ENCODE assay signal across 1 cellular context in the genomic region with DNA sequence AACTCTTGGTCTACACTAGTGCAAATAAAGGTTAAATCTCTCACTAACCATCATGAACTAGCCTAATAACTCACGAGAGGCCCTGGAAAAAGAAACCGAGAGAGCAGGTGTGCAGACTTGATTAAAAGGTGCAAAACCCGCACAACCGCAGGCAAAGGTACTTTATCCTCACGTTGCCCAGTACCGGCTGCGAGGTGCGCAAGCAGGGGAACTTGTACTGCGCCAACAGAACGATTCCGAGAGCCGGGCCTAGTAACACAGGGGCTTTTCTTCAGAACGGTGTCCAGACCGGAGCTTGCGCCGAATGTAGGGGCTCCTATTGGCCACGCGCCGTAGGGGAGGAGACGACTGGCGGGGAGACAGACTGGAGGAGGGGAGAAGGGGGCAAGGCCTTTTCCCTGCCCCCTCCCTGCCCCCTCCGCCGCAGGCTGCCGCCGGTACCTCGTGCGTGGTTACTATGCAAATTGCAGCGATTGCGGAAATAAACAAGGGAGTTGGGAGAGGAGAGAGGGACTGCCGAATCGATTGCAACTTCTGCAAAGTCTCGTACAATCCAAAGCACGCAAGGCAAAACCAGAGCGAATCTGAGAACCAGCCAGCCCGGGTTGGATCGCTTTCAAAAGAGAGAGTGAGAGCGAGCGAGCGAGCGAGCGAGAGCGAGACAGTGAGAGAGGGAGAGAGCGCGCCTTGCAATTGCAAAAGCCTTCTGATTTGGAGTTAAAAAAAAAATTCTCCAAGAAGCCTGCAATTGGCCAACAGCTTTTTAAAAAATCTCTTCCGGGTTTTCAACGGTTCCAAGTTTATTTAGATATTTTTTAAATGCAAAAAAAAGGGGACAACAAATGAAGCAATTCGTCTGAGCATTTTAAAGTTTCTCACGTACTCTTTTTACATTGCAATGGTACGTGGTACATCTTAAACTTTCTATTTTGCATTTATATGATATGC.
A peak's percentile ranks its signal among the peaks of the same experiment; 100 is the strongest.
TF ChIP-seq lines count a peak whose summit lies in the region.

No MANE protein-coding gene starts in this region.

TF ChIP-seq in HEK293, 187 proteins besides CTCF, POLR2A, EP300 and RAD21 (continued from another document and continues in another):
- TF ChIP-seq, protein P1, sequence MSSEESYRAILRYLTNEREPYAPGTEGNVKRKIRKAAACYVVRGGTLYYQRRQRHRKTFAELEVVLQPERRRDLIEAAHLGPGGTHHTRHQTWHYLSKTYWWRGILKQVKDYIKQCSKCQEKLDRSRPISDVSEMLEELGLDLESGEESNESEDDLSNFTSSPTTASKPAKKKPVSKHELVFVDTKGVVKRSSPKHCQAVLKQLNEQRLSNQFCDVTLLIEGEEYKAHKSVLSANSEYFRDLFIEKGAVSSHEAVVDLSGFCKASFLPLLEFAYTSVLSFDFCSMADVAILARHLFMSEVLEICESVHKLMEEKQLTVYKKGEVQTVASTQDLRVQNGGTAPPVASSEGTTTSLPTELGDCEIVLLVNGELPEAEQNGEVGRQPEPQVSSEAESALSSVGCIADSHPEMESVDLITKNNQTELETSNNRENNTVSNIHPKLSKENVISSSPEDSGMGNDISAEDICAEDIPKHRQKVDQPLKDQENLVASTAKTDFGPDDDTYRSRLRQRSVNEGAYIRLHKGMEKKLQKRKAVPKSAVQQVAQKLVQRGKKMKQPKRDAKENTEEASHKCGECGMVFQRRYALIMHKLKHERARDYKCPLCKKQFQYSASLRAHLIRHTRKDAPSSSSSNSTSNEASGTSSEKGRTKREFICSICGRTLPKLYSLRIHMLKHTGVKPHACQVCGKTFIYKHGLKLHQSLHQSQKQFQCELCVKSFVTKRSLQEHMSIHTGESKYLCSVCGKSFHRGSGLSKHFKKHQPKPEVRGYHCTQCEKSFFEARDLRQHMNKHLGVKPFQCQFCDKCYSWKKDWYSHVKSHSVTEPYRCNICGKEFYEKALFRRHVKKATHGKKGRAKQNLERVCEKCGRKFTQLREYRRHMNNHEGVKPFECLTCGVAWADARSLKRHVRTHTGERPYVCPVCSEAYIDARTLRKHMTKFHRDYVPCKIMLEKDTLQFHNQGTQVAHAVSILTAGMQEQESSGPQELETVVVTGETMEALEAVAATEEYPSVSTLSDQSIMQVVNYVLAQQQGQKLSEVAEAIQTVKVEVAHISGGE (tag by site-specific recombination; conservative IDR thresholded peaks at IDR 0.05; ENCODE audit: low read depth) = peak; percentile 55
- no peak for TF ChIP-seq ZNF701 (tag by site-specific recombination; IDR thresholded peaks at IDR 0.05)
- peak; percentile 97 for TF ChIP-seq KLF10 (tag by site-specific recombination; IDR thresholded peaks at IDR 0.05)
- TF ChIP-seq ZNF239 (tag by site-specific recombination; IDR thresholded peaks at IDR 0.05) = no peak
- TF ChIP-seq ZNF169 (tag by site-specific recombination; IDR thresholded peaks at IDR 0.05) = no peak
- no peak for TF ChIP-seq ZSCAN16 (tag by site-specific recombination; IDR thresholded peaks at IDR 0.05)
- peak; percentile 78 for TF ChIP-seq IKZF3 (tag by site-specific recombination; IDR thresholded peaks at IDR 0.05)
- no peak for TF ChIP-seq ZNF248 (tag by site-specific recombination; IDR thresholded peaks at IDR 0.05)
- TF ChIP-seq ZBTB8A (tag by site-specific recombination; IDR thresholded peaks at IDR 0.05) = peak; percentile 46; the same call in 1 of the 2 replicates
- TF ChIP-seq ZNF664 (tag by site-specific recombination; IDR thresholded peaks at IDR 0.05) = peak; percentile 83
- TF ChIP-seq SP7 (tag by site-specific recombination; IDR thresholded peaks at IDR 0.05) = peak; percentile 77; the same call in 1 of the 2 replicates
- TF ChIP-seq, protein P2, sequence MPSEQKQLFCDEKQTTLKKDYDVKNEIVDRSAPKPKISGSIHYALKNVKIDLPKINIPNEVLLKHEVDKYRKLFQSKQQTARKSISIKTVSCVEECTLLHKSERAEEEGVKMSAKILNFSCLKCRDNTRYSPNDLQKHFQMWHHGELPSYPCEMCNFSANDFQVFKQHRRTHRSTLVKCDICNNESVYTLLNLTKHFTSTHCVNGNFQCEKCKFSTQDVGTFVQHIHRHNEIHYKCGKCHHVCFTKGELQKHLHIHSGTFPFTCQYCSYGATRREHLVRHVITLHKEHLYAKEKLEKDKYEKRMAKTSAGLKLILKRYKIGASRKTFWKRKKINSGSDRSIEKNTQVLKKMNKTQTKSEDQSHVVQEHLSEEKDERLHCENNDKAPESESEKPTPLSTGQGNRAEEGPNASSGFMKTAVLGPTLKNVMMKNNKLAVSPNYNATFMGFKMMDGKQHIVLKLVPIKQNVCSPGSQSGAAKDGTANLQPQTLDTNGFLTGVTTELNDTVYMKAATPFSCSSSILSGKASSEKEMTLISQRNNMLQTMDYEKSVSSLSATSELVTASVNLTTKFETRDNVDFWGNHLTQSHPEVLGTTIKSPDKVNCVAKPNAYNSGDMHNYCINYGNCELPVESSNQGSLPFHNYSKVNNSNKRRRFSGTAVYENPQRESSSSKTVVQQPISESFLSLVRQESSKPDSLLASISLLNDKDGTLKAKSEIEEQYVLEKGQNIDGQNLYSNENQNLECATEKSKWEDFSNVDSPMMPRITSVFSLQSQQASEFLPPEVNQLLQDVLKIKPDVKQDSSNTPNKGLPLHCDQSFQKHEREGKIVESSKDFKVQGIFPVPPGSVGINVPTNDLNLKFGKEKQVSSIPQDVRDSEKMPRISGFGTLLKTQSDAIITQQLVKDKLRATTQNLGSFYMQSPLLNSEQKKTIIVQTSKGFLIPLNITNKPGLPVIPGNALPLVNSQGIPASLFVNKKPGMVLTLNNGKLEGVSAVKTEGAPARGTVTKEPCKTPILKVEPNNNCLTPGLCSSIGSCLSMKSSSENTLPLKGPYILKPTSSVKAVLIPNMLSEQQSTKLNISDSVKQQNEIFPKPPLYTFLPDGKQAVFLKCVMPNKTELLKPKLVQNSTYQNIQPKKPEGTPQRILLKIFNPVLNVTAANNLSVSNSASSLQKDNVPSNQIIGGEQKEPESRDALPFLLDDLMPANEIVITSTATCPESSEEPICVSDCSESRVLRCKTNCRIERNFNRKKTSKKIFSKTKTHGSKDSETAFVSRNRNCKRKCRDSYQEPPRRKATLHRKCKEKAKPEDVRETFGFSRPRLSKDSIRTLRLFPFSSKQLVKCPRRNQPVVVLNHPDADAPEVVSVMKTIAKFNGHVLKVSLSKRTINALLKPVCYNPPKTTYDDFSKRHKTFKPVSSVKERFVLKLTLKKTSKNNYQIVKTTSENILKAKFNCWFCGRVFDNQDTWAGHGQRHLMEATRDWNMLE (tag by site-specific recombination; conservative IDR thresholded peaks at IDR 0.05; ENCODE audit: low read depth) = no peak
- TF ChIP-seq, protein P3, sequence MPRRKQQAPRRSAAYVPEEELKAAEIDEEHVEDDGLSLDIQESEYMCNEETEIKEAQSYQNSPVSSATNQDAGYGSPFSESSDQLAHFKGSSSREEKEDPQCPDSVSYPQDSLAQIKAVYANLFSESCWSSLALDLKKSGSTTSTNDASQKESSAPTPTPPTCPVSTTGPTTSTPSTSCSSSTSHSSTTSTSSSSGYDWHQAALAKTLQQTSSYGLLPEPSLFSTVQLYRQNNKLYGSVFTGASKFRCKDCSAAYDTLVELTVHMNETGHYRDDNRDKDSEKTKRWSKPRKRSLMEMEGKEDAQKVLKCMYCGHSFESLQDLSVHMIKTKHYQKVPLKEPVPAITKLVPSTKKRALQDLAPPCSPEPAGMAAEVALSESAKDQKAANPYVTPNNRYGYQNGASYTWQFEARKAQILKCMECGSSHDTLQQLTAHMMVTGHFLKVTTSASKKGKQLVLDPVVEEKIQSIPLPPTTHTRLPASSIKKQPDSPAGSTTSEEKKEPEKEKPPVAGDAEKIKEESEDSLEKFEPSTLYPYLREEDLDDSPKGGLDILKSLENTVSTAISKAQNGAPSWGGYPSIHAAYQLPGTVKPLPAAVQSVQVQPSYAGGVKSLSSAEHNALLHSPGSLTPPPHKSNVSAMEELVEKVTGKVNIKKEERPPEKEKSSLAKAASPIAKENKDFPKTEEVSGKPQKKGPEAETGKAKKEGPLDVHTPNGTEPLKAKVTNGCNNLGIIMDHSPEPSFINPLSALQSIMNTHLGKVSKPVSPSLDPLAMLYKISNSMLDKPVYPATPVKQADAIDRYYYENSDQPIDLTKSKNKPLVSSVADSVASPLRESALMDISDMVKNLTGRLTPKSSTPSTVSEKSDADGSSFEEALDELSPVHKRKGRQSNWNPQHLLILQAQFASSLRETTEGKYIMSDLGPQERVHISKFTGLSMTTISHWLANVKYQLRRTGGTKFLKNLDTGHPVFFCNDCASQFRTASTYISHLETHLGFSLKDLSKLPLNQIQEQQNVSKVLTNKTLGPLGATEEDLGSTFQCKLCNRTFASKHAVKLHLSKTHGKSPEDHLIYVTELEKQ (tag by site-specific recombination; IDR thresholded peaks at IDR 0.05; ENCODE audit: borderline replicate concordance) = no peak
- TF ChIP-seq ZNF521 (tag by site-specific recombination; IDR thresholded peaks at IDR 0.05) = no peak
- TF ChIP-seq ZNF558 (tag by site-specific recombination; IDR thresholded peaks at IDR 0.05) = peak; percentile 25; the same call in 1 of the 2 replicates
- TF ChIP-seq ZNF623 (tag by site-specific recombination; IDR thresholded peaks at IDR 0.05) = no peak
- TF ChIP-seq GLIS2 (tag by site-specific recombination; IDR thresholded peaks at IDR 0.05) = peak; percentile 88
- TF ChIP-seq, protein P4, sequence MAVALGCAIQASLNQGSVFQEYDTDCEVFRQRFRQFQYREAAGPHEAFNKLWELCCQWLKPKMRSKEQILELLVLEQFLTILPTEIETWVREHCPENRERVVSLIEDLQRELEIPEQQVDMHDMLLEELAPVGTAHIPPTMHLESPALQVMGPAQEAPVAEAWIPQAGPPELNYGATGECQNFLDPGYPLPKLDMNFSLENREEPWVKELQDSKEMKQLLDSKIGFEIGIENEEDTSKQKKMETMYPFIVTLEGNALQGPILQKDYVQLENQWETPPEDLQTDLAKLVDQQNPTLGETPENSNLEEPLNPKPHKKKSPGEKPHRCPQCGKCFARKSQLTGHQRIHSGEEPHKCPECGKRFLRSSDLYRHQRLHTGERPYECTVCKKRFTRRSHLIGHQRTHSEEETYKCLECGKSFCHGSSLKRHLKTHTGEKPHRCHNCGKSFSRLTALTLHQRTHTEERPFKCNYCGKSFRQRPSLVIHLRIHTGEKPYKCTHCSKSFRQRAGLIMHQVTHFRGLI (tag by site-specific recombination; IDR thresholded peaks at IDR 0.05) = no peak
- no peak for TF ChIP-seq ZFP37 (tag by site-specific recombination; IDR thresholded peaks at IDR 0.05)
- no peak for TF ChIP-seq ZNF48 (tag by site-specific recombination; IDR thresholded peaks at IDR 0.05)
- peak; percentile 82 for TF ChIP-seq GFI1B (tag by site-specific recombination; IDR thresholded peaks at IDR 0.05)
- TF ChIP-seq, protein P5, sequence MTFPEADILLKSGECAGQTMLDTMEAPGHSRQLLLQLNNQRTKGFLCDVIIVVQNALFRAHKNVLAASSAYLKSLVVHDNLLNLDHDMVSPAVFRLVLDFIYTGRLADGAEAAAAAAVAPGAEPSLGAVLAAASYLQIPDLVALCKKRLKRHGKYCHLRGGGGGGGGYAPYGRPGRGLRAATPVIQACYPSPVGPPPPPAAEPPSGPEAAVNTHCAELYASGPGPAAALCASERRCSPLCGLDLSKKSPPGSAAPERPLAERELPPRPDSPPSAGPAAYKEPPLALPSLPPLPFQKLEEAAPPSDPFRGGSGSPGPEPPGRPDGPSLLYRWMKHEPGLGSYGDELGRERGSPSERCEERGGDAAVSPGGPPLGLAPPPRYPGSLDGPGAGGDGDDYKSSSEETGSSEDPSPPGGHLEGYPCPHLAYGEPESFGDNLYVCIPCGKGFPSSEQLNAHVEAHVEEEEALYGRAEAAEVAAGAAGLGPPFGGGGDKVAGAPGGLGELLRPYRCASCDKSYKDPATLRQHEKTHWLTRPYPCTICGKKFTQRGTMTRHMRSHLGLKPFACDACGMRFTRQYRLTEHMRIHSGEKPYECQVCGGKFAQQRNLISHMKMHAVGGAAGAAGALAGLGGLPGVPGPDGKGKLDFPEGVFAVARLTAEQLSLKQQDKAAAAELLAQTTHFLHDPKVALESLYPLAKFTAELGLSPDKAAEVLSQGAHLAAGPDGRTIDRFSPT (tag by site-specific recombination; IDR thresholded peaks at IDR 0.05) = peak; percentile 96
- TF ChIP-seq ZBTB21 (tag by site-specific recombination; IDR thresholded peaks at IDR 0.05) = 0 out of 2 replicates have a peak, but pooled peaks have one; percentile 10
- no peak for TF ChIP-seq ZNF585B (tag by site-specific recombination; IDR thresholded peaks at IDR 0.05)
- TF ChIP-seq, protein P6, sequence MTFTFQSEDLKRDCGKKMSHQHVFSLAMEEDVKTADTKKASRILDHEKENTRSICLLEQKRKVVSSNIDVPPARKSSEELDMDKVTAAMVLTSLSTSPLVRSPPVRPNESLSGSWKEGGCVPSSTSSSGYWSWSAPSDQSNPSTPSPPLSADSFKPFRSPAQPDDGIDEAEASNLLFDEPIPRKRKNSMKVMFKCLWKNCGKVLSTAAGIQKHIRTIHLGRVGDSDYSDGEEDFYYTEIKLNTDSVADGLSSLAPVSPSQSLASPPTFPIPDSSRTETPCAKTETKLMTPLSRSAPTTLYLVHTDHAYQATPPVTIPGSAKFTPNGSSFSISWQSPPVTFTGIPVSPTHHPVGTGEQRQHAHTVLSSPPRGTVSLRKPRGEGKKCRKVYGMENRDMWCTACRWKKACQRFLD (tag by site-specific recombination; IDR thresholded peaks at IDR 0.05) = no peak
- TF ChIP-seq, protein P7, sequence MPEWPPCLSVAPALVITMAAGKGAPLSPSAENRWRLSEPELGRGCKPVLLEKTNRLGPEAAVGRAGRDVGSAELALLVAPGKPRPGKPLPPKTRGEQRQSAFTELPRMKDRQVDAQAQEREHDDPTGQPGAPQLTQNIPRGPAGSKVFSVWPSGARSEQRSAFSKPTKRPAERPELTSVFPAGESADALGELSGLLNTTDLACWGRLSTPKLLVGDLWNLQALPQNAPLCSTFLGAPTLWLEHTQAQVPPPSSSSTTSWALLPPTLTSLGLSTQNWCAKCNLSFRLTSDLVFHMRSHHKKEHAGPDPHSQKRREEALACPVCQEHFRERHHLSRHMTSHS (tag by site-specific recombination; IDR thresholded peaks at IDR 0.05) = no peak
- peak; percentile 90 for TF ChIP-seq ZNF341 (tag by site-specific recombination; IDR thresholded peaks at IDR 0.05; ENCODE audit: low read depth)
- TF ChIP-seq ZNF416 (tag by site-specific recombination; IDR thresholded peaks at IDR 0.05) = no peak
- TF ChIP-seq ZNF302 (tag by site-specific recombination; IDR thresholded peaks at IDR 0.05; ENCODE audit: low read depth) = no peak
- TF ChIP-seq ZNF473 (tag by site-specific recombination; IDR thresholded peaks at IDR 0.05) = no peak
- no peak for TF ChIP-seq ZNF146 (tag by site-specific recombination; IDR thresholded peaks at IDR 0.05)
- TF ChIP-seq, protein P8, sequence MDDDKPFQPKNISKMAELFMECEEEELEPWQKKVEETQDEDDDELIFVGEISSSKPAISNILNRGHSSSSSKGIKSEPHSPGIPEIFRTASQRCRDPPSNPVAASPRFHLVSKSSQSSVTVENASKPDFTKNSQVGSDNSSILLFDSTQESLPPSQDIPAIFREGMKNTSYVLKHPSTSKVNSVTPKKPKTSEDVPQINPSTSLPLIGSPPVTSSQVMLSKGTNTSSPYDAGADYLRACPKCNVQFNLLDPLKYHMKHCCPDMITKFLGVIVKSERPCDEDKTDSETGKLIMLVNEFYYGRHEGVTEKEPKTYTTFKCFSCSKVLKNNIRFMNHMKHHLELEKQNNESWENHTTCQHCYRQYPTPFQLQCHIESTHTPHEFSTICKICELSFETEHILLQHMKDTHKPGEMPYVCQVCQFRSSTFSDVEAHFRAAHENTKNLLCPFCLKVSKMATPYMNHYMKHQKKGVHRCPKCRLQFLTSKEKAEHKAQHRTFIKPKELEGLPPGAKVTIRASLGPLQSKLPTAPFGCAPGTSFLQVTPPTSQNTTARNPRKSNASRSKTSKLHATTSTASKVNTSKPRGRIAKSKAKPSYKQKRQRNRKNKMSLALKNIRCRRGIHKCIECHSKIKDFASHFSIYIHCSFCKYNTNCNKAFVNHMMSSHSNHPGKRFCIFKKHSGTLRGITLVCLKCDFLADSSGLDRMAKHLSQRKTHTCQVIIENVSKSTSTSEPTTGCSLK (tag by site-specific recombination; IDR thresholded peaks at IDR 0.05) = no peak
